ENCODE assay signal across 9 cellular contexts in genomic region chr5:38846379-38846967, GRCh38. TPM values are rescaled to one million over a fixed set of nuclear protein-coding genes. Genes with fewer than 3 reads are reported as not detected.
DNase-seq lines count a peak whose midpoint lies in the region; ATAC-seq and TF ChIP-seq lines count a peak whose summit lies in the region.
"Had no signal": no experiment of that assay in that cellular context is flagged by ENCODE, and none has a peak within 500 bp of the region (broad histone marks: within the 10 kb centered on the region; RNA-seq: fewer than 3 reads in every experiment).

No MANE protein-coding gene starts in this region.

- H3K4me3 ChIP-seq in left ventricle myocardium inferior (peak overlapping the region; percentile 71), colonic mucosa (peak overlapping the region; percentile 40), mucosa of stomach (ENCODE audit: low read length) (peak overlapping the region; percentile 66)

- H3K27me3 ChIP-seq in left ventricle myocardium inferior (ENCODE audit: low read depth) (peaks cover 44% of the 10 kb centered on the region), colonic mucosa (no peaks in the 10 kb centered on the region), mucosa of stomach (ENCODE audit: control insufficient read depth, insufficient read depth, low read length) (peaks cover 5% of the 10 kb centered on the region)

- H3K9ac ChIP-seq in colonic mucosa (ENCODE audit: low read depth in 2 of 2, low read length in 2 of 2) (peak overlapping the region; percentile 63 to 84), mucosa of stomach (ENCODE audit: low read length) (peak overlapping the region; percentile 90)

- H3K9me3 ChIP-seq in left ventricle myocardium inferior (replicated peaks) (peaks cover 15% of the 10 kb centered on the region), colonic mucosa (no peaks in the 10 kb centered on the region), mucosa of stomach (ENCODE audit: control insufficient read depth, low read length) (no peaks in the 10 kb centered on the region)

- ATAC-seq in Right ventricle myocardium inferior, result no peak

- DNase-seq in left ventricle myocardium inferior (no peak), Right ventricle myocardium inferior (ENCODE audit: missing footprints) (no peak), colonic mucosa (no peak), ecto neural progenitor cell (ENCODE audit: low spot score) (no peak), NCI-H187 (lab: John Stamatoyannopoulos, UW) (no peak), T-helper 9 cell (no peak), NCI-H2196 treated with DMSO at 0.1 percent for 48 hours (lab: John Stamatoyannopoulos, UW; ENCODE audit: unreplicated experiment) (no peak)
- DNase-seq: NCI-H1694 treated with DMSO at 0.1 percent for 48 hours had no signal

- H3K27ac ChIP-seq in left ventricle myocardium inferior (replicated peaks), result peak overlapping the region; percentile 92
- H3K27ac ChIP-seq in colonic mucosa, result peak overlapping the region; percentile 80

- intact Hi-C loops in left ventricle myocardium inferior (cut with micrococcal nuclease) (no loop called here), Right ventricle myocardium inferior (cut with DNase I) (loop anchor here (5.0 kb wide), 1 partner anchor 76 kb away; no protein-coding TSS in a partner anchor), colonic mucosa (cut with DNase I) (no loop called here)

- H3K36me3 ChIP-seq in left ventricle myocardium inferior, result peaks cover 23% of the 10 kb centered on the region
- H3K36me3 ChIP-seq in colonic mucosa, result no peaks in the 10 kb centered on the region
- H3K36me3 ChIP-seq in mucosa of stomach (ENCODE audit: control insufficient read depth, insufficient read depth, low read length), result no peaks in the 10 kb centered on the region

- TF ChIP-seq CTCF in left ventricle myocardium inferior (IDR thresholded peaks at IDR 0.05; ENCODE audit: borderline replicate concordance), result no peak
- no peak for TF ChIP-seq CTCF in colonic mucosa (IDR thresholded peaks at IDR 0.05)

- H3K4me1 ChIP-seq in left ventricle myocardium inferior (peaks cover 59% of the 10 kb centered on the region), colonic mucosa (no peaks in the 10 kb centered on the region), mucosa of stomach (ENCODE audit: control insufficient read depth, insufficient read depth, low read length) (peaks cover 10% of the 10 kb centered on the region)

RNA-seq across cellular contexts. Expression of gene OSMR, which starts 0.7 kb away (rescaled TPM):
- total RNA-seq in left ventricle myocardium inferior (11.7 TPM), Right ventricle myocardium inferior (14.1 TPM), colonic mucosa (10 to 100 TPM in 1 of 2 donors, 1 to 10 TPM in 1; 3.0 to 14.3 TPM)
